In the genomic region with DNA sequence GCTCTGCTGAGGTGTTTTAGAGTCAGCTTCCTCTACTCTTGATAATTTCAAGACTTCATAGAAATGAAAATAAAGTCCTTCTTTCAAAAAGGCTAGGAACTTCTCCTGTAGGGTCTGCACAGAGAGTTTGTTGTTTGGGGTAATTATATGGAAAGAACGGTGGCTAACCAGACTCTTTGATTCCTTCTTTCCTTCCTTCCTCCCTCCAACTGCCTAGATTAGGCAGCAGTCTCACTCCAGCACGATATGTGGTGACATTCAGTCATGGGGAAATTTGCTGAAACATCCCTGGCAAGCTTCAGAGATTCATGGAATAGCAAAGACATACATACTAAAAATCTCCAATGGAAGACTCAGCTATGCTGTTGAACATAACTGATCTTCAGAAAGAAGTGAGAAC, we compare ENCODE assay signal across 29 cellular contexts. TPM values are rescaled to one million over a fixed set of nuclear protein-coding genes. Genes with fewer than 3 reads are reported as not detected.
"Had no signal": no experiment of that assay in that cellular context is flagged by ENCODE, and none has a peak within 500 bp of the region (broad histone marks: within the 10 kb centered on the region; RNA-seq: fewer than 3 reads in every experiment).

No MANE protein-coding gene starts in this region.

- H3K4me3 ChIP-seq: colonic mucosa, dorsolateral prefrontal cortex, gastrocnemius medialis, stomach, suprapubic skin, tibial nerve had no signal

- H3K27me3 Mint-ChIP-seq: activated naive CD8-positive, alpha-beta T cell treated with anti-CD3 and anti-CD28 coated beads for 36 hours; progenitor cell of endocrine pancreas had no signal

- H3K4me1 ChIP-seq: colonic mucosa, gastrocnemius medialis, stomach, suprapubic skin, tibial nerve had no signal

- H3K9me3 Mint-ChIP-seq: activated T-helper 2 cell treated with anti-CD3 and anti-CD28 coated beads, Interferon-gamma antibody, Interleukin-2, Interleukin-4, amounts not matched to agents 10 μg/mL and 5 μg/mL and 100 μg/mL, durations not matched to agents 14 hours and 24 hours and 36 hours had no signal

- H3K36me3 ChIP-seq: colonic mucosa, gastrocnemius medialis, stomach, suprapubic skin, tibial nerve, WERI-Rb-1 had no signal

- H3K27ac Mint-ChIP-seq: activated CD4-positive, alpha-beta T cell treated with anti-CD3 and anti-CD28 coated beads, Interleukin-2, amount 10 ng/mL, durations not matched to agents 7 days and 5 days; activated naive CD8-positive, alpha-beta T cell treated with anti-CD3 and anti-CD28 coated beads for 36 hours; activated T-cell treated with anti-CD3 and anti-CD28 coated beads, Interleukin-2, amount 50 U/mL, for 24 hours; activated T-helper 2 cell treated with anti-CD3 and anti-CD28 coated beads, Interferon-gamma antibody, Interleukin-2, Interleukin-4, amounts not matched to agents 10 μg/mL and 5 μg/mL and 100 μg/mL, durations not matched to agents 14 hours and 24 hours and 36 hours; effector memory CD8-positive, alpha-beta T cell; naive thymus-derived CD4-positive, alpha-beta T cell; progenitor cell of endocrine pancreas had no signal

- H3K27ac ChIP-seq: colonic mucosa, dorsolateral prefrontal cortex, gastrocnemius medialis, stomach, suprapubic skin, tibial nerve, WERI-Rb-1 had no signal

- H3K27me3 ChIP-seq: colonic mucosa, dorsolateral prefrontal cortex, gastrocnemius medialis, stomach, suprapubic skin, tibial nerve had no signal

- DNase-seq: activated CD4-positive, alpha-beta T cell treated with anti-CD3 and anti-CD28 coated beads, Interleukin-2, amount 10 ng/mL, durations not matched to agents 7 days and 5 days; activated CD4-positive, CD25-positive, alpha-beta regulatory T cell treated with anti-CD3 and anti-CD28 coated beads, Interleukin-2, amount 50 U/mL, for 72 hours; activated CD8-positive, alpha-beta memory T cell treated with anti-CD3 and anti-CD28 coated beads for 24 hours; activated CD8-positive, alpha-beta memory T cell treated with anti-CD3 and anti-CD28 coated beads, Interleukin-2, amount 50 U/mL, for 4 hours; activated naive CD4-positive, alpha-beta T cell treated with Interleukin-2 at 50 U/mL for 16 hours; activated naive CD8-positive, alpha-beta T cell treated with anti-CD3 and anti-CD28 coated beads for 36 hours; activated T-cell treated with anti-CD3 and anti-CD28 coated beads, Interleukin-2, amount 50 U/mL, for 24 hours; amniotic stem cell; colonic mucosa; dorsolateral prefrontal cortex; effector memory CD8-positive, alpha-beta T cell; gastrocnemius medialis; hypothalamus; mesendoderm; naive thymus-derived CD4-positive, alpha-beta T cell; retina; stomach; T-helper 1 cell; WERI-Rb-1 had no signal

- H3K9me3 ChIP-seq: colonic mucosa, gastrocnemius medialis, suprapubic skin had no signal

- ATAC-seq: effector memory CD8-positive, alpha-beta T cell; esophagus mucosa; gastrocnemius medialis; naive thymus-derived CD4-positive, alpha-beta T cell had no signal

- H3K4me3 Mint-ChIP-seq: activated CD4-positive, alpha-beta T cell treated with anti-CD3 and anti-CD28 coated beads, Interleukin-2, amount 10 ng/mL, durations not matched to agents 7 days and 5 days; activated naive CD8-positive, alpha-beta T cell treated with anti-CD3 and anti-CD28 coated beads for 36 hours; activated T-cell treated with anti-CD3 and anti-CD28 coated beads, Interleukin-2, amount 50 U/mL, for 24 hours; effector memory CD8-positive, alpha-beta T cell; naive thymus-derived CD4-positive, alpha-beta T cell had no signal

RNA-seq across cellular contexts. Expression of gene NTMT2, which starts 4.2 kb away (rescaled TPM):
- total RNA-seq: activated CD4-positive, alpha-beta T cell treated with anti-CD3 and anti-CD28 coated beads, Interleukin-2, amount 10 ng/mL, durations not matched to agents 7 days and 5 days; activated naive CD8-positive, alpha-beta T cell treated with anti-CD3 and anti-CD28 coated beads for 36 hours; activated T-helper 2 cell treated with anti-CD3 and anti-CD28 coated beads, Interferon-gamma antibody, Interleukin-2, Interleukin-4, amounts not matched to agents 10 μg/mL and 5 μg/mL and 100 μg/mL, durations not matched to agents 14 hours and 24 hours and 36 hours; bronchial epithelial cell; colonic mucosa; endothelial cell of umbilical vein; esophagus mucosa; gastrocnemius medialis; lower leg skin; mucosa of gallbladder; naive thymus-derived CD4-positive, alpha-beta T cell; osteocyte; progenitor cell of endocrine pancreas; stomach; suprapubic skin; tibial nerve had no signal
- polyA plus RNA-seq: endothelial cell of umbilical vein; naive thymus-derived CD4-positive, alpha-beta T cell; stomach had no signal
